Comparison of ENCODE assay signal across 26 cellular contexts in genomic region chr12:117087808-117088207, GRCh38. TPM values are rescaled to one million over a fixed set of nuclear protein-coding genes. Genes with fewer than 3 reads are reported as not detected.
"Had no signal": no experiment of that assay in that cellular context is flagged by ENCODE, and none has a peak within 500 bp of the region (broad histone marks: within the 10 kb centered on the region; RNA-seq: fewer than 3 reads in every experiment).

No MANE protein-coding gene starts in this region.

- H3K27me3 ChIP-seq: MG63, Peyer's patch had no signal

- H3K4me2 ChIP-seq: KMS-11 had no signal

- H3K9me3 ChIP-seq: Peyer's patch, SJSA1 had no signal

- H3K36me3 Mint-ChIP-seq: IgD-negative memory B cell had no signal

- H3K36me3 ChIP-seq: MG63, Peyer's patch, SJSA1 had no signal

- H3K4me1 ChIP-seq: Peyer's patch, SJSA1 had no signal

- H3K4me3 ChIP-seq: MG63, Peyer's patch, SJSA1 had no signal

- DNase-seq: activated B cell treated with CpG ODN at 0.5 μM for 24 hours; activated CD4-positive, alpha-beta memory T cell treated with anti-CD3 and anti-CD28 coated beads for 36 hours; activated CD4-positive, alpha-beta T cell treated with anti-CD3 and anti-CD28 coated beads for 1 hour; activated CD4-positive, alpha-beta T cell treated with anti-CD3 and anti-CD28 coated beads, Interleukin-2, amount 10 ng/mL, durations not matched to agents 7 days and 5 days; activated CD8-positive, alpha-beta memory T cell treated with anti-CD3 and anti-CD28 coated beads for 24 hours; activated effector memory CD4-positive, alpha-beta T cell treated with anti-CD3 and anti-CD28 coated beads, Interleukin-2, amount 50 U/mL, for 16 hours; activated naive CD4-positive, alpha-beta T cell treated with Interleukin-2 at 50 U/mL for 16 hours; activated naive CD8-positive, alpha-beta T cell treated with anti-CD3 and anti-CD28 coated beads, Interleukin-2, amount 50 U/mL, for 24 hours; activated T-cell treated with anti-CD3 and anti-CD28 coated beads, Interleukin-2, amount 50 U/mL, for 4 hours; amniotic stem cell; central memory CD4-positive, alpha-beta T cell; MG63; MV-4-11; NCI-H1105; NCI-H1436 treated with DMSO at 0.1 percent for 48 hours; NCI-H187; NCI-H2081; NCI-H524; Peyer's patch; SHP77; SW 1271 had no signal

- H3K27ac ChIP-seq: KMS-11, Peyer's patch, SJSA1 had no signal

- ATAC-seq: activated naive CD4-positive, alpha-beta T cell treated with anti-CD3 and anti-CD28 coated beads, Interleukin-2, amount 50 U/mL, for 72 hours; activated naive CD8-positive, alpha-beta T cell treated with anti-CD3 and anti-CD28 coated beads, Interleukin-2, amount 50 U/mL, for 24 hours; activated T-cell treated with anti-CD3 and anti-CD28 coated beads, Interleukin-2, amount 50 U/mL, for 4 hours; SK-N-SH treated with all-trans-retinoic acid at 6 μM for 48 hours had no signal

- H3K27me3 Mint-ChIP-seq: activated B cell treated with CpG ODN at 0.5 μM for 24 hours; activated CD4-positive, alpha-beta memory T cell treated with anti-CD3 and anti-CD28 coated beads for 36 hours; activated naive CD8-positive, alpha-beta T cell treated with anti-CD3 and anti-CD28 coated beads, Interleukin-2, amount 50 U/mL, for 24 hours; IgD-negative memory B cell had no signal

- H3K9ac ChIP-seq: KMS-11 had no signal

- H3K4me1 Mint-ChIP-seq: activated naive CD8-positive, alpha-beta T cell treated with anti-CD3 and anti-CD28 coated beads, Interleukin-2, amount 50 U/mL, for 24 hours had no signal

- H3K27ac Mint-ChIP-seq: activated B cell treated with CpG ODN at 0.5 μM for 24 hours; activated CD4-positive, alpha-beta memory T cell treated with anti-CD3 and anti-CD28 coated beads for 36 hours; activated CD4-positive, alpha-beta T cell treated with anti-CD3 and anti-CD28 coated beads, Interleukin-2, amount 10 ng/mL, durations not matched to agents 7 days and 5 days; activated naive CD4-positive, alpha-beta T cell treated with anti-CD3 and anti-CD28 coated beads, Interleukin-2, amount 50 U/mL, for 72 hours; activated naive CD8-positive, alpha-beta T cell treated with anti-CD3 and anti-CD28 coated beads, Interleukin-2, amount 50 U/mL, for 24 hours had no signal

- H3K4me3 Mint-ChIP-seq: activated B cell treated with CpG ODN at 0.5 μM for 24 hours; activated CD4-positive, alpha-beta memory T cell treated with anti-CD3 and anti-CD28 coated beads for 36 hours; activated CD4-positive, alpha-beta T cell treated with anti-CD3 and anti-CD28 coated beads, Interleukin-2, amount 10 ng/mL, durations not matched to agents 7 days and 5 days; activated naive CD8-positive, alpha-beta T cell treated with anti-CD3 and anti-CD28 coated beads, Interleukin-2, amount 50 U/mL, for 24 hours; activated T-cell treated with anti-CD3 and anti-CD28 coated beads, Interleukin-2, amount 50 U/mL, for 4 hours; IgD-negative memory B cell had no signal

RNA-seq across cellular contexts. Expression of gene TESC, which starts 11.4 kb away (rescaled TPM):
- total RNA-seq: SJSA1 had no signal
